Comparison of ENCODE assay signal across 13 cellular contexts in genomic region chr1:50110656-50111055, GRCh38. TPM values are rescaled to one million over a fixed set of nuclear protein-coding genes. Genes with fewer than 3 reads are reported as not detected.
DNase-seq lines count a peak whose midpoint lies in the region; ATAC-seq, FAIRE-seq and TF ChIP-seq lines count a peak whose summit lies in the region.
"Had no signal": no experiment of that assay in that cellular context is flagged by ENCODE, and none has a peak within 500 bp of the region (broad histone marks: within the 10 kb centered on the region; RNA-seq: fewer than 3 reads in every experiment).

No MANE protein-coding gene starts in this region.

- H3K4me3 Mint-ChIP-seq in CD8-positive, alpha-beta T cell = peak overlapping the region; percentile 56

- CTCF ChIA-PET in CD8-positive, alpha-beta T cell (lab: Charles Lee) = no interaction called here

- H3K9me3 Mint-ChIP-seq in CD8-positive, alpha-beta T cell = no peaks in the 10 kb centered on the region

- H3K27ac ChIP-seq in CD8-positive, alpha-beta T cell (ENCODE audit: low read depth, low read length) = no peak overlapping the region
- H3K27ac ChIP-seq in foreskin keratinocyte = no peak overlapping the region
- H3K27ac ChIP-seq: C4-2B had no signal

- intact Hi-C loops in CD8-positive, alpha-beta T cell (cut with DNase I, micrococcal nuclease) = no loop called here

- no peak for DNase-seq in CD8-positive, alpha-beta T cell
- DNase-seq in NCI-H1694 treated with DMSO at 0.1 percent for 48 hours (lab: John Stamatoyannopoulos, UW) (peak; percentile 78), SHP77 (lab: John Stamatoyannopoulos, UW) (peak; percentile 88 to 94), foreskin keratinocyte (no peak), LoVo (ENCODE audit: low spot score) (no peak), T-helper 2 cell (no peak)
- DNase-seq: activated CD4-positive, alpha-beta T cell treated with anti-CD3 and anti-CD28 coated beads, Interleukin-2, amount 50 U/mL, for 4 hours; RPMI8226 had no signal

- no peaks in the 10 kb centered on the region for H3K36me3 ChIP-seq in CD8-positive, alpha-beta T cell (ENCODE audit: insufficient read depth, low read length)

- peaks cover 41% of the 10 kb centered on the region for H3K27me3 Mint-ChIP-seq in CD8-positive, alpha-beta T cell (ENCODE audit: low read depth)

- ATAC-seq in CD8-positive, alpha-beta T cell = no peak
- ATAC-seq in foreskin keratinocyte (no peak), GM21717 (IDR thresholded peaks at IDR 0.05; ENCODE audit: unreplicated experiment) (no peak)

- no peak overlapping the region for H3K4me3 ChIP-seq in CD8-positive, alpha-beta T cell (ENCODE audit: low read depth, low read length)

- peak; percentile 69 for FAIRE-seq in islet of Langerhans (lab: Jason Lieb, UNC)
- FAIRE-seq: GM18507 had no signal

- TF ChIP-seq CTCF in CD8-positive, alpha-beta T cell (IDR thresholded peaks at IDR 0.05) = no peak
- TF ChIP-seq CTCF in foreskin keratinocyte (conservative IDR thresholded peaks at IDR 0.05) = no peak

- H3K27ac Mint-ChIP-seq in CD8-positive, alpha-beta T cell = no peak overlapping the region

- no peaks in the 10 kb centered on the region for H3K9me3 ChIP-seq in CD8-positive, alpha-beta T cell (ENCODE audit: low read length)

- H3K4me1 ChIP-seq in CD8-positive, alpha-beta T cell (ENCODE audit: insufficient read depth, low read length) = peaks cover 14% of the 10 kb centered on the region
- H3K4me1 ChIP-seq in foreskin keratinocyte = no peaks in the 10 kb centered on the region

- POLR2A ChIA-PET in CD8-positive, alpha-beta T cell (lab: Charles Lee) = no interaction called here

- peaks cover 5% of the 10 kb centered on the region for H3K27me3 ChIP-seq in CD8-positive, alpha-beta T cell (ENCODE audit: insufficient read depth, low read length)
- peaks cover 9% of the 10 kb centered on the region for H3K27me3 ChIP-seq in foreskin keratinocyte

- no peaks in the 10 kb centered on the region for H3K36me3 Mint-ChIP-seq in CD8-positive, alpha-beta T cell

- peaks cover 18% of the 10 kb centered on the region for H3K4me1 Mint-ChIP-seq in CD8-positive, alpha-beta T cell (ENCODE audit: low read depth)

RNA-seq across cellular contexts. Expression of gene ELAVL4, which starts 1.9 kb away (rescaled TPM):
- not detected for total RNA-seq in CD8-positive, alpha-beta T cell
- total RNA-seq in foreskin keratinocyte = not detected in 2 replicates
- not detected in 2 replicates for polyA plus RNA-seq in foreskin keratinocyte
- total RNA-seq: HT-29 had no signal

Comparison
In these comparisons a context has a peak if more than half of its experiments do, and no peak if none do; other contexts are left out.
1. DNase-seq: peak in NCI-H1694 treated with DMSO at 0.1 percent for 48 hours (single experiment) and SHP77 (2 of 2); none in CD8-positive, alpha-beta T cell (0 of 7), foreskin keratinocyte (0 of 2), LoVo (single experiment) and T-helper 2 cell (0 of 5).